Comparison of ENCODE assay signal across 8 cellular contexts in the genomic region with DNA sequence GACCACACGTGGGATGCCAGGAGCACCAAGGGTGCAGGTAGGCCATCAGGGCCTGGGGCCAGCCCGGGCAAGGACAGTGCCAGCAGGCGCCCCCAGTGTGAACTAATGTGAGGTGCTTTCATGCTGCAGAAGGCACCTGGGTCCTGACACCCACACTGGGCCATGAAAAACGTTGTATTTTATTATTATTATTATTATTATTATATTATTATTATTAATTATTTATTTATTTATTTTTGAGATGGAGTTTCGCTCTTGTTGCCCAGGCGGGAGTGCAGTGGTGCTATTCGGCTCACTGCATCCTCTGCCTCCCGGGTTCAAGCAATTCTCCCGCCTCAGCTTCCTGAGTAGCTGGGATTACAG.
"Had no signal": no experiment of that assay in that cellular context is flagged by ENCODE, and none has a peak within 500 bp of the region (broad histone marks: within the 10 kb centered on the region; RNA-seq: fewer than 3 reads in every experiment).

No MANE protein-coding gene starts in this region.

- H3K9me3 Mint-ChIP-seq: GM23338, H9 had no signal

- FAIRE-seq: H1, H54, HTR-8/SVneo, K562 had no signal

- H2AFZ ChIP-seq: GM23338 had no signal

- ATAC-seq: GM23338, K562 had no signal

- H3K4me2 ChIP-seq: GM23338 had no signal

- H3K27ac Mint-ChIP-seq: GM23338 had no signal

- H3K4me3 ChIP-seq: GM23338, K562 had no signal

- DNase-seq: H9, HCEC 1CT, IMR-90 had no signal

- H3K4me3 Mint-ChIP-seq: GM23338, H9 had no signal
